27 cellular contexts compared by ENCODE assay signal in genomic region chr2:143900006-143900405, GRCh38.
"Had no signal": no experiment of that assay in that cellular context is flagged by ENCODE, and none has a peak within 500 bp of the region (broad histone marks: within the 10 kb centered on the region; RNA-seq: fewer than 3 reads in every experiment).

No MANE protein-coding gene starts in this region.

- H3K9me3 Mint-ChIP-seq: activated B cell treated with CpG ODN at 0.5 μM for 24 hours; activated CD4-positive, alpha-beta T cell treated with anti-CD3 and anti-CD28 coated beads, Interleukin-2, amount 10 ng/mL, durations not matched to agents 24 days and 14 days; activated naive CD4-positive, alpha-beta T cell treated with anti-CD3 and anti-CD28 coated beads, Interleukin-2, amount 10 ng/mL, durations not matched to agents 7 days and 5 days; activated naive CD8-positive, alpha-beta T cell treated with anti-CD3 and anti-CD28 coated beads for 36 hours; activated T-cell treated with anti-CD3 and anti-CD28 coated beads, Interleukin-2, amount 50 U/mL, for 4 hours; IgD-negative memory B cell; T-cell had no signal

- H3K27ac Mint-ChIP-seq: activated B cell treated with CpG ODN at 0.5 μM for 24 hours; activated CD4-positive, alpha-beta T cell treated with anti-CD3 and anti-CD28 coated beads, Interleukin-2, amount 10 ng/mL, durations not matched to agents 24 days and 14 days; activated CD8-positive, alpha-beta memory T cell treated with anti-CD3 and anti-CD28 coated beads, Interleukin-2, amount 10 ng/mL, durations not matched to agents 7 days and 5 days; activated naive CD4-positive, alpha-beta T cell treated with anti-CD3 and anti-CD28 coated beads, Interleukin-2, amount 10 ng/mL, durations not matched to agents 7 days and 5 days; activated naive CD8-positive, alpha-beta T cell treated with anti-CD3 and anti-CD28 coated beads for 36 hours; activated T-helper 17 cell treated with anti-CD3 and anti-CD28 coated beads, Interleukin-2, amount 50 U/mL, for 72 hours; IgD-negative memory B cell; T-cell had no signal

- H3K4me1 Mint-ChIP-seq: activated B cell treated with CpG ODN at 0.5 μM for 24 hours; activated naive CD4-positive, alpha-beta T cell treated with anti-CD3 and anti-CD28 coated beads, Interleukin-2, amount 10 ng/mL, durations not matched to agents 7 days and 5 days had no signal

- H3K36me3 Mint-ChIP-seq: activated CD8-positive, alpha-beta memory T cell treated with anti-CD3 and anti-CD28 coated beads, Interleukin-2, amount 10 ng/mL, durations not matched to agents 7 days and 5 days; activated naive CD4-positive, alpha-beta T cell treated with anti-CD3 and anti-CD28 coated beads, Interleukin-2, amount 10 ng/mL, durations not matched to agents 7 days and 5 days; activated naive CD8-positive, alpha-beta T cell treated with anti-CD3 and anti-CD28 coated beads for 36 hours; IgD-negative memory B cell; T-cell had no signal

- ATAC-seq: activated CD8-positive, alpha-beta memory T cell treated with anti-CD3 and anti-CD28 coated beads, Interleukin-2, amount 10 ng/mL, durations not matched to agents 7 days and 5 days; activated T-cell treated with anti-CD3 and anti-CD28 coated beads, Interleukin-2, amount 50 U/mL, for 4 hours; activated T-helper 17 cell treated with anti-CD3 and anti-CD28 coated beads, Interleukin-2, amount 50 U/mL, for 72 hours; T-cell had no signal

- FAIRE-seq: RCC 7860, TTC549 had no signal

- H3K27me3 Mint-ChIP-seq: activated naive CD8-positive, alpha-beta T cell treated with anti-CD3 and anti-CD28 coated beads for 36 hours; T-cell had no signal

- H3K4me3 Mint-ChIP-seq: activated B cell treated with CpG ODN at 0.5 μM for 24 hours; activated CD4-positive, alpha-beta T cell treated with anti-CD3 and anti-CD28 coated beads, Interleukin-2, amount 10 ng/mL, durations not matched to agents 24 days and 14 days; activated CD8-positive, alpha-beta memory T cell treated with anti-CD3 and anti-CD28 coated beads, Interleukin-2, amount 10 ng/mL, durations not matched to agents 7 days and 5 days; activated naive CD4-positive, alpha-beta T cell treated with anti-CD3 and anti-CD28 coated beads, Interleukin-2, amount 10 ng/mL, durations not matched to agents 7 days and 5 days; activated naive CD8-positive, alpha-beta T cell treated with anti-CD3 and anti-CD28 coated beads for 36 hours; activated T-cell treated with anti-CD3 and anti-CD28 coated beads, Interleukin-2, amount 50 U/mL, for 4 hours; activated T-helper 17 cell treated with anti-CD3 and anti-CD28 coated beads, Interleukin-2, amount 50 U/mL, for 72 hours; IgD-negative memory B cell; T-cell had no signal

- DNase-seq: activated B cell treated with CpG ODN at 0.5 μM for 24 hours; activated CD4-positive, alpha-beta T cell treated with anti-CD3 and anti-CD28 coated beads for 1 hour; activated CD4-positive, alpha-beta T cell treated with anti-CD3 and anti-CD28 coated beads, Interleukin-2, amount 10 ng/mL, durations not matched to agents 24 days and 14 days; activated CD4-positive, alpha-beta T cell treated with anti-CD3 and anti-CD28 coated beads, Interleukin-2, amount 50 U/mL, for 48 hours; activated CD8-positive, alpha-beta memory T cell treated with anti-CD3 and anti-CD28 coated beads, Interleukin-2, amount 10 ng/mL, durations not matched to agents 7 days and 5 days; activated gamma-delta T cell treated with Interleukin-2 at 50 U/mL for 16 hours; activated naive CD4-positive, alpha-beta T cell treated with anti-CD3 and anti-CD28 coated beads, Interleukin-2, amount 10 ng/mL, durations not matched to agents 7 days and 5 days; activated naive CD8-positive, alpha-beta T cell treated with anti-CD3 and anti-CD28 coated beads for 36 hours; activated T-cell treated with anti-CD3 and anti-CD28 coated beads, Interleukin-2, amount 50 U/mL, for 4 hours; caudate nucleus; KG1; NCI-H1092; NCI-H1417; NCI-H1930; NCI-H2107; NCI-H2171 treated with DMSO at 0.1 percent for 48 hours; NCI-H226; NCI-H526 treated with DMSO at 0.1 percent for 48 hours; NCI-H82; SHP77 treated with DMSO at 0.1 percent for 48 hours; T-cell; T-helper 2 cell; T1000 had no signal
